29 cellular contexts compared by ENCODE assay signal in genomic region chr18:12638634-12639124, GRCh38. TPM values are rescaled to one million over a fixed set of nuclear protein-coding genes. Genes with fewer than 3 reads are reported as not detected.
DNase-seq lines count a peak whose midpoint lies in the region; ATAC-seq, FAIRE-seq and TF ChIP-seq lines count a peak whose summit lies in the region.
"Had no signal": no experiment of that assay in that cellular context is flagged by ENCODE, and none has a peak within 500 bp of the region (broad histone marks: within the 10 kb centered on the region; RNA-seq: fewer than 3 reads in every experiment).

No MANE protein-coding gene starts in this region.

- intact Hi-C loops in endothelial cell of umbilical vein (cut with micrococcal nuclease) = no loop called here

- H3K4me1 Mint-ChIP-seq in WTC11 (peaks cover 15% of the 10 kb centered on the region), osteocyte (ENCODE audit: unreplicated experiment) (peaks cover 58% of the 10 kb centered on the region)
- H3K4me1 Mint-ChIP-seq: activated CD4-positive, alpha-beta T cell treated with anti-CD3 and anti-CD28 coated beads, Interleukin-2, amount 10 ng/mL, durations not matched to agents 7 days and 5 days; CD14-positive monocyte; T-cell had no signal

- ATAC-seq in WTC11 (peak; percentile 20; the same call in 1 of the 2 replicates), GM19452 (IDR thresholded peaks at IDR 0.05; ENCODE audit: unreplicated experiment) (no peak)
- ATAC-seq: heart left ventricle, mucosa of descending colon, natural killer cell, T-cell, upper lobe of right lung had no signal

- H3K27ac Mint-ChIP-seq in WTC11 = peak overlapping the region; percentile 7; the same call in 1 of the 2 replicates
- H3K27ac Mint-ChIP-seq in osteocyte (ENCODE audit: unreplicated experiment) = peak overlapping the region; percentile 96
- H3K27ac Mint-ChIP-seq: activated CD4-positive, alpha-beta T cell treated with anti-CD3 and anti-CD28 coated beads, Interleukin-2, amount 10 ng/mL, durations not matched to agents 7 days and 5 days; natural killer cell; T-cell had no signal

- H3K4me3 ChIP-seq in endothelial cell of umbilical vein (replicated peaks in 1 of 3; ENCODE audit: insufficient read depth in 1 of 3, low read depth in 1 of 3, low read length in 3 of 3) (no peak overlapping the region), smooth muscle cell (no peak overlapping the region)
- H3K4me3 ChIP-seq: ascending aorta, heart left ventricle, lung, mucosa of descending colon, SJSA1, upper lobe of right lung had no signal

- no peaks in the 10 kb centered on the region for H3K27me3 ChIP-seq in endothelial cell of umbilical vein (ENCODE audit: control insufficient read depth in 2 of 2, insufficient read depth in 2 of 2, low read length in 2 of 2)
- no peaks in the 10 kb centered on the region for H3K27me3 ChIP-seq in smooth muscle cell (ENCODE audit: low read depth)
- H3K27me3 ChIP-seq: ascending aorta, heart left ventricle, SJSA1, upper lobe of right lung had no signal

- CTCF ChIA-PET in WTC11 (lab: Charles Lee) (no interaction called here), endothelial cell of umbilical vein (lab: Charles Lee) (interaction anchor here (1.1 to 2.4 kb wide), 3 partner anchors 9 to 32 kb away, joined by 4 to 20 read pairs (median 6); no protein-coding TSS in a partner anchor)

- H2AFZ ChIP-seq in endothelial cell of umbilical vein (ENCODE audit: low read depth, low read length) (no peak overlapping the region), smooth muscle cell (ENCODE audit: low read depth) (no peak overlapping the region)

- no peaks in the 10 kb centered on the region for H3K36me3 ChIP-seq in endothelial cell of umbilical vein (ENCODE audit: control insufficient read depth in 2 of 2, extremely low read depth in 1 of 2, insufficient read depth in 2 of 2, low read length in 2 of 2)
- H3K36me3 ChIP-seq in smooth muscle cell (ENCODE audit: low read depth) = no peaks in the 10 kb centered on the region
- H3K36me3 ChIP-seq: ascending aorta, upper lobe of right lung had no signal

- H3K27ac ChIP-seq in endothelial cell of umbilical vein (ENCODE audit: insufficient read depth, low read depth, low read length) (peak overlapping the region; percentile 5), smooth muscle cell (ENCODE audit: low read depth) (no peak overlapping the region)
- H3K27ac ChIP-seq: ascending aorta, heart left ventricle, upper lobe of right lung had no signal

- H3K4me2 ChIP-seq in endothelial cell of umbilical vein (ENCODE audit: insufficient read depth, low read length) = no peak overlapping the region
- no peak overlapping the region for H3K4me2 ChIP-seq in smooth muscle cell

- WGBS in smooth muscle cell (ENCODE audit: low lambda C conversion rate) = 68% methylated on average over 3 of the region's 3 CpGs

- TF ChIP-seq POLR2A in H54 (IDR thresholded peaks at IDR 0.05; ENCODE audit: low read depth, low read length) (no peak), endothelial cell of umbilical vein (IDR thresholded peaks at IDR 0.05; ENCODE audit: low read depth, low read length) (no peak)

- TF ChIP-seq CTCF in WTC11 (IDR thresholded peaks at IDR 0.05) (no peak), endothelial cell of umbilical vein (IDR thresholded peaks at IDR 0.05; ENCODE audit: extremely low read depth in 1 of 2, insufficient read depth in 1 of 2, low read depth in 1 of 2, low read length in 2 of 2) (no peak), osteocyte (IDR thresholded peaks at IDR 0.05) (no peak), smooth muscle cell (IDR thresholded peaks at IDR 0.05; ENCODE audit: borderline replicate concordance, insufficient read depth, poor library complexity, severe bottlenecking) (no peak)

- peaks cover 76% of the 10 kb centered on the region for H3K79me2 ChIP-seq in endothelial cell of umbilical vein (ENCODE audit: control insufficient read depth, insufficient read depth, low read length)
- H3K79me2 ChIP-seq in smooth muscle cell (ENCODE audit: low read depth) = peaks cover 67% of the 10 kb centered on the region

- no peak overlapping the region for H3K9ac ChIP-seq in endothelial cell of umbilical vein (replicated peaks; ENCODE audit: extremely low read depth, insufficient read depth, low read length)
- no peak overlapping the region for H3K9ac ChIP-seq in smooth muscle cell (ENCODE audit: low read depth)

- H4K20me1 ChIP-seq in endothelial cell of umbilical vein (replicated peaks; ENCODE audit: control insufficient read depth, extremely low read depth, insufficient read depth, low read length) (peaks cover 3% of the 10 kb centered on the region), smooth muscle cell (ENCODE audit: low read depth) (peaks cover 11% of the 10 kb centered on the region)

- dilution Hi-C loops in endothelial cell of umbilical vein (cut with MboI; ENCODE audit: extremely low pct_ligation_motif_present, low sequenced_read_pairs) = no loop called here

- FAIRE-seq in H54 (lab: Jason Lieb, UNC) (peak; percentile 58), endothelial cell of umbilical vein (lab: Jason Lieb, UNC) (no peak)

- H3K9me3 ChIP-seq in endothelial cell of umbilical vein (replicated peaks; ENCODE audit: control insufficient read depth, insufficient read depth, low read length) (no peaks in the 10 kb centered on the region), smooth muscle cell (replicated peaks; ENCODE audit: low read depth) (no peaks in the 10 kb centered on the region)
- H3K9me3 ChIP-seq: ascending aorta, heart left ventricle, mucosa of descending colon, SJSA1, upper lobe of right lung had no signal

- POLR2A ChIA-PET in WTC11 (lab: Charles Lee) (no interaction called here), endothelial cell of umbilical vein (lab: Charles Lee) (no interaction called here)

- H3K4me3 Mint-ChIP-seq in WTC11 (no peak overlapping the region), osteocyte (ENCODE audit: unreplicated experiment) (no peak overlapping the region)
- H3K4me3 Mint-ChIP-seq: activated CD4-positive, alpha-beta T cell treated with anti-CD3 and anti-CD28 coated beads, Interleukin-2, amount 10 ng/mL, durations not matched to agents 7 days and 5 days; CD14-positive monocyte; natural killer cell; T-cell had no signal

- H3K9me1 ChIP-seq in endothelial cell of umbilical vein (replicated peaks; ENCODE audit: control insufficient read depth, extremely low read depth, insufficient read depth, low read length) = no peaks in the 10 kb centered on the region

- H3K27me3 Mint-ChIP-seq in WTC11 (ENCODE audit: low read depth) (no peaks in the 10 kb centered on the region), osteocyte (ENCODE audit: unreplicated experiment) (no peaks in the 10 kb centered on the region)

- no TSS peak for BruUV-seq in endothelial cell of umbilical vein (replicated peaks; lab: Mats Ljungman, UMichigan)

- H3K36me3 Mint-ChIP-seq in WTC11 (no peaks in the 10 kb centered on the region), osteocyte (ENCODE audit: unreplicated experiment) (no peaks in the 10 kb centered on the region)
- H3K36me3 Mint-ChIP-seq: CD14-positive monocyte, natural killer cell, T-cell had no signal

- H3K9me3 Mint-ChIP-seq in WTC11 (no peaks in the 10 kb centered on the region), osteocyte (ENCODE audit: unreplicated experiment) (no peaks in the 10 kb centered on the region)
- H3K9me3 Mint-ChIP-seq: activated CD4-positive, alpha-beta T cell treated with anti-CD3 and anti-CD28 coated beads, Interleukin-2, amount 10 ng/mL, durations not matched to agents 7 days and 5 days; natural killer cell; T-cell had no signal

- no peak for DNase-seq in H54 (ENCODE audit: insufficient read length, low spot score)
- DNase-seq in WTC11 (ENCODE audit: low spot score) = no peak
- DNase-seq in endothelial cell of umbilical vein (ENCODE audit: low read depth, low spot score) = no peak
- no peak for DNase-seq in osteocyte (ENCODE audit: extremely low spot score, unreplicated experiment)
- no peak for DNase-seq in smooth muscle cell (lab: John Stamatoyannopoulos, UW; ENCODE audit: unreplicated experiment)
- no peak for DNase-seq in iPS-NIHi11 (ENCODE audit: low spot score)
- no peak for DNase-seq in activated CD4-positive, alpha-beta T cell treated with anti-CD3 and anti-CD28 coated beads for 4 hours
- DNase-seq: activated CD4-positive, alpha-beta T cell treated with anti-CD3 and anti-CD28 coated beads, Interleukin-2, amount 10 ng/mL, durations not matched to agents 7 days and 5 days; activated effector memory CD4-positive, alpha-beta T cell treated with anti-CD3 and anti-CD28 coated beads, Interleukin-2, amount 50 U/mL, for 16 hours; caudate nucleus; cortex of kidney; effector memory CD4-positive, alpha-beta T cell; GDM1; H7; heart left ventricle; Kasumi-1; mucosa of descending colon; MV-4-11; natural killer cell; NCI-H1436 treated with DMSO at 0.1 percent for 48 hours; NCI-H510A; stimulated activated naive CD4-positive, alpha-beta T cell; T-cell; upper lobe of right lung had no signal

- H3K4me1 ChIP-seq in endothelial cell of umbilical vein (ENCODE audit: control insufficient read depth, extremely low read depth, insufficient read depth, low read length) (peaks cover 18% of the 10 kb centered on the region), smooth muscle cell (ENCODE audit: low read depth) (no peaks in the 10 kb centered on the region)

- no peaks in the 10 kb centered on the region for H3F3A ChIP-seq in smooth muscle cell (ENCODE audit: low read depth)

TF ChIP-seq in WTC11, 78 proteins besides CTCF, POLR2A, EP300 and RAD21 (continues in another document):
- TF ChIP-seq NFYB (CRISPR knock-in tag; conservative IDR thresholded peaks at IDR 0.05; ENCODE audit: low read depth) = no peak

TF ChIP-seq in endothelial cell of umbilical vein, 7 proteins besides CTCF, POLR2A, EP300 and RAD21 (continues in another document):
- TF ChIP-seq GATA2 (IDR thresholded peaks at IDR 0.05; ENCODE audit: insufficient read depth, insufficient read length, low read depth, low read length) = no peak
- TF ChIP-seq MYC (IDR thresholded peaks at IDR 0.05; ENCODE audit: low read depth, low read length) = no peak
- no peak for TF ChIP-seq FOS (IDR thresholded peaks at IDR 0.05; ENCODE audit: borderline replicate concordance, insufficient read depth, low read length)
- no peak for TF ChIP-seq EZH2 (IDR thresholded peaks at IDR 0.05; ENCODE audit: borderline replicate concordance, low read depth, low read length, severe bottlenecking)
- no peak for TF ChIP-seq JUN (IDR thresholded peaks at IDR 0.05; ENCODE audit: borderline replicate concordance, insufficient read depth, insufficient read length, low read depth)

RNA-seq across cellular contexts. Expression of gene SPIRE1, which starts 19.2 kb away (rescaled TPM):
- total RNA-seq in WTC11 (2021) (13.5 to 19.3 TPM (median 15.5 TPM) in 3 replicates), endothelial cell of umbilical vein (44.0 and 44.8 TPM in 2 replicates), osteocyte (47.0 and 53.6 TPM in 2 replicates), smooth muscle cell (18.1 and 25.8 TPM in 2 replicates)
- polyA plus RNA-seq in endothelial cell of umbilical vein (10.2 and 13.1 TPM in 2 replicates), smooth muscle cell (12.6 and 12.8 TPM in 2 replicates)
- 12.4 and 14.1 TPM in 2 replicates for polyA plus RNA-seq in endothelial cell of umbilical vein (2011; cell fraction: cytosol; rRNA removed)
- 42.2 and 51.2 TPM in 2 replicates for polyA plus RNA-seq in endothelial cell of umbilical vein (2011; cell fraction: nucleus; rRNA removed)
- 26.0 and 41.7 TPM in 2 replicates for polyA plus RNA-seq in endothelial cell of umbilical vein (2012)
- 28.7 and 32.5 TPM in 2 replicates for polyA minus RNA-seq in endothelial cell of umbilical vein
- polyA minus RNA-seq in endothelial cell of umbilical vein (2011; cell fraction: cytosol; rRNA and poly(A)+ RNA removed) = 20.0 TPM
- polyA minus RNA-seq in endothelial cell of umbilical vein (2011; cell fraction: nucleus; rRNA and poly(A)+ RNA removed) = 26.8 and 41.9 TPM in 2 replicates
